In genomic region chr3:106349191-106349881, GRCh38 we compare ENCODE assay signal across 1 cellular context.
TF ChIP-seq lines count a peak whose summit lies in the region.

No MANE protein-coding gene starts in this region.

TF ChIP-seq in SK-N-SH, 30 proteins besides CTCF, POLR2A, EP300 and RAD21 (continued from another document):
- TF ChIP-seq PBX3 (IDR thresholded peaks at IDR 0.05) (peak; percentile 78), MXI1 (IDR thresholded peaks at IDR 0.05; ENCODE audit: low read depth, low read length) (no peak), FOSL2 (IDR thresholded peaks at IDR 0.05; ENCODE audit: borderline replicate concordance, low read depth) (no peak), JUND (IDR thresholded peaks at IDR 0.05) (peak; percentile 42), YY1 (IDR thresholded peaks at IDR 0.05; ENCODE audit: low read depth) (no peak), MAX (IDR thresholded peaks at IDR 0.05; ENCODE audit: low read depth) (no peak), GATA2 (CRISPR knock-in tag; IDR thresholded peaks at IDR 0.05) (peak; percentile 61), ELF1 (IDR thresholded peaks at IDR 0.05) (no peak)
